ENCODE assay signal across 8 cellular contexts in the genomic region with DNA sequence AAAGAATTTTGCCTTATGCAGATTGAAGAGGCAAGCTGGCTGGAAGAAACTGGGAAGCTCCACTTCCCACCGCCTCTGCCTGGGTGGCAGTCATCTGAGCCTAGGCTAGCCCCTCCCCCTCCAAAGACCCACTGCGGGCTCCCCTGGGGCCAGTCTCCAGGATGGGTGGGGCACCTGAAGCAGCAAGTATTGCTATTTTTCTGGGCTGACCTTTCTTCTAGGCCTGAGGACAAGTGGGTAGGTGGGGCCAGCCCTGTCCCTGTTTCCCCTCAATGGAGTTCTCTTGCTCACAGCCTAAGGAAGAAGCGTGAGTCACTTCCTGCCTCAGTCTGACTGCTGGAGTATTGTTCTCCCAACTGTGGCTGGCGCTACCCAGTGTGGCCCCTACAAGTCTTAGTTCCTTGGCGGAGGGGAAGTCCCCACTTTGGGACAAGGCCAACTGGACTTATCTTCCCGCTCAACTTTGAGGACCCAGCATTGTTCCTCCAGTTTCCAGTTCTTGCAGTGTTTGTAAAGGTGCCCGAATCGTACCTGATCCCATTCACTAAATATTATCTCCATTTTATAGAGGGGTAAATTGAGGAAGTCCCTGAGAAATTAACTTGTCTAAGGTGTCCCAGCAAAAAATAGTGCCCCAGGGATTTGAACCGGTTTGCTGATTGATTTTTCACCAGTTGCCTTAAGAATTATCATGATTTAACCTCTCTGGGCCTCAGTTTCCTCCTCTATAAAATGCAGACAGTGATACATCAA. TPM values are rescaled to one million over a fixed set of nuclear protein-coding genes. Genes with fewer than 3 reads are reported as not detected.
DNase-seq lines count a peak whose midpoint lies in the region; ATAC-seq, FAIRE-seq and TF ChIP-seq lines count a peak whose summit lies in the region.

No MANE protein-coding gene starts in this region.

- H3K9me3 ChIP-seq in pancreas = no peaks in the 10 kb centered on the region

- H3K4me1 Mint-ChIP-seq in activated T-helper 2 cell treated with anti-CD3 and anti-CD28 coated beads, Interferon-gamma antibody, Interleukin-2, Interleukin-4, amounts not matched to agents 10 μg/mL and 5 μg/mL and 100 μg/mL, durations not matched to agents 14 hours and 24 hours and 36 hours (ENCODE audit: low read depth) = peaks cover 51% of the 10 kb centered on the region

- peak overlapping the region; percentile 96 for H3K4me3 Mint-ChIP-seq in activated T-helper 2 cell treated with anti-CD3 and anti-CD28 coated beads, Interferon-gamma antibody, Interleukin-2, Interleukin-4, amounts not matched to agents 10 μg/mL and 5 μg/mL and 100 μg/mL, durations not matched to agents 14 hours and 24 hours and 36 hours (ENCODE audit: low read depth)

- peak overlapping the region in 3 of 4 donors; percentile 28 to 96 (median 93) for H3K27ac ChIP-seq in pancreas

- peak overlapping the region; percentile 91 for H3K27ac Mint-ChIP-seq in activated T-helper 2 cell treated with anti-CD3 and anti-CD28 coated beads, Interferon-gamma antibody, Interleukin-2, Interleukin-4, amounts not matched to agents 10 μg/mL and 5 μg/mL and 100 μg/mL, durations not matched to agents 14 hours and 24 hours and 36 hours

- 61% methylated on average over 9 of the region's 9 CpGs for WGBS in pancreas, 2 donors

- no peaks in the 10 kb centered on the region for H3K27me3 ChIP-seq in pancreas

- intact Hi-C loops in activated T-helper 2 cell treated with anti-CD3 and anti-CD28 coated beads, Interferon-gamma antibody, Interleukin-2, Interleukin-4, amounts not matched to agents 10 μg/mL and 5 μg/mL and 100 μg/mL, durations not matched to agents 14 hours and 24 hours and 36 hours (cut with micrococcal nuclease) = loop anchor here (1.0 to 5.0 kb wide), 5 partner anchors 13 to 222 kb away; no protein-coding TSS in a partner anchor
- intact Hi-C loops in pancreas (cut with DNase I) = no loop called here

- peaks cover 14 to 47% (median 28%) of the 10 kb centered on the region in 3 donors for H3K4me1 ChIP-seq in pancreas

- peak overlapping the region in 2 of 4 donors; percentile 90 to 93 for H3K4me3 ChIP-seq in pancreas

- H3K36me3 ChIP-seq in pancreas = no peaks in the 10 kb centered on the region

- H3K9me3 Mint-ChIP-seq in activated T-helper 2 cell treated with anti-CD3 and anti-CD28 coated beads, Interferon-gamma antibody, Interleukin-2, Interleukin-4, amounts not matched to agents 10 μg/mL and 5 μg/mL and 100 μg/mL, durations not matched to agents 14 hours and 24 hours and 36 hours = no peaks in the 10 kb centered on the region

- ATAC-seq in pancreas = peak in 2 of 4 donors; percentile 5 to 13
- ATAC-seq in HG03135 (IDR thresholded peaks at IDR 0.05; ENCODE audit: unreplicated experiment) = no peak
- ATAC-seq in GM19452 (IDR thresholded peaks at IDR 0.05; ENCODE audit: unreplicated experiment) = no peak

- peaks cover 46% of the 10 kb centered on the region for H3K36me3 Mint-ChIP-seq in activated T-helper 2 cell treated with anti-CD3 and anti-CD28 coated beads, Interferon-gamma antibody, Interleukin-2, Interleukin-4, amounts not matched to agents 10 μg/mL and 5 μg/mL and 100 μg/mL, durations not matched to agents 14 hours and 24 hours and 36 hours (ENCODE audit: low read depth)

- no peaks in the 10 kb centered on the region for H3K27me3 Mint-ChIP-seq in activated T-helper 2 cell treated with anti-CD3 and anti-CD28 coated beads, Interferon-gamma antibody, Interleukin-2, Interleukin-4, amounts not matched to agents 10 μg/mL and 5 μg/mL and 100 μg/mL, durations not matched to agents 14 hours and 24 hours and 36 hours (ENCODE audit: low read depth)

- no peak for TF ChIP-seq CTCF in pancreas (IDR thresholded peaks at IDR 0.05)

- DNase-seq in H4 (ENCODE audit: low spot score) (peak; percentile 84), NCI-H526 treated with DMSO at 0.1 percent for 48 hours (lab: John Stamatoyannopoulos, UW) (peak; percentile 73), glomerular visceral epithelial cell (ENCODE audit: extremely low spot score) (peak; percentile 90), pancreas (peak in 2 of 6 donors; percentile 44 to 53)
- DNase-seq in activated T-helper 2 cell treated with anti-CD3 and anti-CD28 coated beads, Interferon-gamma antibody, Interleukin-2, Interleukin-4, amounts not matched to agents 10 μg/mL and 5 μg/mL and 100 μg/mL, durations not matched to agents 14 hours and 24 hours and 36 hours (ENCODE audit: low spot score) = peak; percentile 31
- no peak for DNase-seq in activated CD4-positive, CD25-positive, alpha-beta regulatory T cell (lab: John Stamatoyannopoulos, UW)

- FAIRE-seq in pancreas (lab: Jason Lieb, UNC) = no peak

RNA-seq across cellular contexts. Expression of a gene that starts 1.4 kb away (rescaled TPM):
- 8.1 and 16.9 TPM in 2 replicates for total RNA-seq in H4 (2014; rRNA removed; shearing (Covaris generic))
- total RNA-seq in activated T-helper 2 cell treated with anti-CD3 and anti-CD28 coated beads, Interferon-gamma antibody, Interleukin-2, Interleukin-4, amounts not matched to agents 10 μg/mL and 5 μg/mL and 100 μg/mL, durations not matched to agents 14 hours and 24 hours and 36 hours = 564 and 570 TPM in 2 replicates
- 100 to 1,000 TPM in 3 of 6 donors, 10 to 100 TPM in 3; 50.3 to 106 (median 98.8) TPM for total RNA-seq in pancreas
- 10 to 100 TPM; 52.5 to 67.7 TPM for polyA plus RNA-seq in pancreas

RNA-seq across cellular contexts. Expression of a gene that starts 14.5 kb away (rescaled TPM):
- total RNA-seq in H4 (2014; rRNA removed; shearing (Covaris generic)) = 0.43 and 0.88 TPM in 2 replicates
- 51.9 and 55.8 TPM in 2 replicates for total RNA-seq in activated T-helper 2 cell treated with anti-CD3 and anti-CD28 coated beads, Interferon-gamma antibody, Interleukin-2, Interleukin-4, amounts not matched to agents 10 μg/mL and 5 μg/mL and 100 μg/mL, durations not matched to agents 14 hours and 24 hours and 36 hours
- 10 to 100 TPM in 1 of 6 donors, 1 to 10 TPM in 5; 3.9 to 23.0 (median 8.6) TPM for total RNA-seq in pancreas
- 10 to 100 TPM; 24.4 to 26.5 TPM for polyA plus RNA-seq in pancreas

RNA-seq across cellular contexts. Expression of a gene that starts 33.3 kb away (rescaled TPM):
- 3.9 and 10.0 TPM in 2 replicates for total RNA-seq in H4 (2014; rRNA removed; shearing (Covaris generic))
- 200 and 201 TPM in 2 replicates for total RNA-seq in activated T-helper 2 cell treated with anti-CD3 and anti-CD28 coated beads, Interferon-gamma antibody, Interleukin-2, Interleukin-4, amounts not matched to agents 10 μg/mL and 5 μg/mL and 100 μg/mL, durations not matched to agents 14 hours and 24 hours and 36 hours
- 10 to 100 TPM; 56.6 to 88.2 (median 67.7) TPM for total RNA-seq in pancreas
- 100 to 1,000 TPM in 1 of 2 donors, 10 to 100 TPM in 1; 57.2 to 118 TPM for polyA plus RNA-seq in pancreas

Comparison
In these comparisons a context has a peak if more than half of its experiments do, and no peak if none do; other contexts are left out.
1. DNase-seq: peak in H4 (single experiment), NCI-H526 treated with DMSO at 0.1 percent for 48 hours (single experiment), activated T-helper 2 cell treated with anti-CD3 and anti-CD28 coated beads, Interferon-gamma antibody, Interleukin-2, Interleukin-4, amounts not matched to agents 10 μg/mL and 5 μg/mL and 100 μg/mL, durations not matched to agents 14 hours and 24 hours and 36 hours (single experiment) and glomerular visceral epithelial cell (single experiment); none in activated CD4-positive, CD25-positive, alpha-beta regulatory T cell (0 of 4).